ENCODE assay signal across 8 cellular contexts in genomic region chr1:220776725-220777326, GRCh38. TPM values are rescaled to one million over a fixed set of nuclear protein-coding genes. Genes with fewer than 3 reads are reported as not detected.
DNase-seq lines count a peak whose midpoint lies in the region; ATAC-seq, FAIRE-seq and TF ChIP-seq lines count a peak whose summit lies in the region.

No MANE protein-coding gene starts in this region.

- ATAC-seq in GM18498 (IDR thresholded peaks at IDR 0.05; ENCODE audit: unreplicated experiment) = peak; percentile 88
- peak; percentile 87 for ATAC-seq in HG02885 (IDR thresholded peaks at IDR 0.05; ENCODE audit: poor library complexity, unreplicated experiment)

- H3K36me3 Mint-ChIP-seq in MCF 10A (ENCODE audit: insufficient read depth, unreplicated experiment) = no peaks in the 10 kb centered on the region

- POLR2A ChIA-PET in MCF 10A (lab: Yijun Ruan, JAX) = interaction anchor here (0.6 to 1.0 kb wide), 5 partner anchors 44 to 632 kb away, joined by 3 to 6 read pairs (median 3); no protein-coding TSS in a partner anchor

- no peak overlapping the region for H3K27ac Mint-ChIP-seq in MCF 10A (ENCODE audit: low read depth, unreplicated experiment)

- no peak overlapping the region for H3K9ac ChIP-seq in kidney (ENCODE audit: low read length in 2 of 2)

- no peaks in the 10 kb centered on the region for H3K9me3 ChIP-seq in kidney (ENCODE audit: control insufficient read depth in 1 of 2, low read length in 2 of 2)

- FAIRE-seq in kidney (lab: Jason Lieb, UNC) = no peak

- CTCF ChIA-PET in MCF 10A (lab: Yijun Ruan, JAX) = interaction anchor here (0.5 to 13.1 kb wide), 81 partner anchors 8 to 1549 kb away, joined by 3 to 329 read pairs (median 5); partner anchors contain the start of genes BPNT1, MTARC1, MTARC2 and RAB3GAP2

- no peak overlapping the region for H3K27ac ChIP-seq in kidney (ENCODE audit: low read depth in 2 of 2, low read length in 2 of 2)

- intact Hi-C loops in MCF 10A (cut with micrococcal nuclease) (loop anchor here (1.0 to 5.0 kb wide), 10 partner anchors 26 to 940 kb away; partner anchors contain the start of gene C1orf115), kidney (cut with DNase I) (no loop called here)

- H3K4me3 ChIP-seq in kidney (ENCODE audit: low read length in 2 of 2) = no peak overlapping the region

- no peak overlapping the region for H3K4me3 Mint-ChIP-seq in MCF 10A (ENCODE audit: unreplicated experiment)

- H3K4me1 ChIP-seq in kidney (ENCODE audit: control insufficient read depth in 1 of 2, insufficient read depth in 1 of 2, low read depth in 1 of 2, low read length in 2 of 2) = no peaks in the 10 kb centered on the region

- no peaks in the 10 kb centered on the region for H3K27me3 Mint-ChIP-seq in MCF 10A (ENCODE audit: insufficient read depth, unreplicated experiment)

- peak; percentile 99 for TF ChIP-seq CTCF in MCF 10A (IDR thresholded peaks at IDR 0.05; ENCODE audit: unreplicated experiment)
- peak; percentile 90 for TF ChIP-seq CTCF in kidney (IDR thresholded peaks at IDR 0.05; ENCODE audit: borderline replicate concordance, extremely low read depth, insufficient read depth)

- H3K9me3 Mint-ChIP-seq in MCF 10A (ENCODE audit: unreplicated experiment) = no peaks in the 10 kb centered on the region

- BruUV-seq in MCF 10A (replicated peaks; lab: Mats Ljungman, UMichigan) = no TSS peak

- no peaks in the 10 kb centered on the region for H3K4me1 Mint-ChIP-seq in MCF 10A (ENCODE audit: insufficient read depth, unreplicated experiment)

- in situ Hi-C loops in ACHN (cut with HindIII; ENCODE audit: low pct_ligation_motif_present, low pct_unique_long_range_greater_than_20kb, low sequenced_read_pairs) = no loop called here

- H3K36me3 ChIP-seq in kidney (ENCODE audit: control insufficient read depth in 1 of 2, insufficient read depth in 2 of 2, low read length in 2 of 2) = peaks cover 18 to 20% of the 10 kb centered on the region in 2 donors

- DNase-seq in ACHN (peak; percentile 62), NCI-H1930 (lab: John Stamatoyannopoulos, UW) (peak; percentile 58 to 61), UCSD-AML1 (lab: John Stamatoyannopoulos, UW; ENCODE audit: unreplicated experiment) (peak; percentile 73), MCF 10A (ENCODE audit: unreplicated experiment) (peak; percentile 88), kidney (peak; percentile 91)
- peak; percentile 65 for DNase-seq in stimulated activated CD4-positive, alpha-beta T cell treated with anti-CD3 and anti-CD28 coated beads, Interleukin-1b, Interleukin-23, amount 100 ng/mL, for 48 hours

RNA-seq across cellular contexts. Expression of gene MTARC1, which starts 9.9 kb away (rescaled TPM):
- total RNA-seq in MCF 10A (2022) (0.96 and 1.5 TPM in 2 replicates), kidney (11.0 TPM)
- 6.8 TPM for polyA plus RNA-seq in kidney (ENCODE audit: insufficient read depth, low read depth, low replicate concordance)

RNA-seq across cellular contexts. Expression of gene MTARC2, which starts 28.7 kb away (rescaled TPM):
- total RNA-seq in MCF 10A (2022) (3.6 and 5.2 TPM in 2 replicates), kidney (28.6 TPM)
- polyA plus RNA-seq in kidney (ENCODE audit: insufficient read depth, low read depth, low replicate concordance) = 95.2 TPM
